ENCODE assay signal across 9 cellular contexts in genomic region chr7:46145412-46145811, GRCh38.
DNase-seq lines count a peak whose midpoint lies in the region; ATAC-seq, FAIRE-seq and TF ChIP-seq lines count a peak whose summit lies in the region.
"Had no signal": no experiment of that assay in that cellular context is flagged by ENCODE, and none has a peak within 500 bp of the region (broad histone marks: within the 10 kb centered on the region; RNA-seq: fewer than 3 reads in every experiment).

No MANE protein-coding gene starts in this region.

- H3K27me3 ChIP-seq in SJSA1 (replicated peaks) (no peaks in the 10 kb centered on the region), foreskin keratinocyte (no peaks in the 10 kb centered on the region), pancreas (no peaks in the 10 kb centered on the region)

- TF ChIP-seq POLR2A in lower leg skin (IDR thresholded peaks at IDR 0.05), result no peak

- H3K36me3 ChIP-seq in SJSA1, result no peaks in the 10 kb centered on the region
- H3K36me3 ChIP-seq in pancreas, result no peaks in the 10 kb centered on the region

- intact Hi-C loops in pancreas (cut with DNase I), result no loop called here
- intact Hi-C loops in lower leg skin (cut with DNase I; ENCODE audit: low total_unique reads), result no loop called here

- TF ChIP-seq CTCF in foreskin keratinocyte (conservative IDR thresholded peaks at IDR 0.05) (no peak), pancreas (IDR thresholded peaks at IDR 0.05) (no peak), lower leg skin (IDR thresholded peaks at IDR 0.05) (no peak)

- peak; percentile 95 to 97 for DNase-seq in SJSA1 (ENCODE audit: low read depth in 1 of 2, low spot score in 2 of 2)
- DNase-seq in foreskin keratinocyte, result peak; percentile 89 to 96
- DNase-seq in pancreas, result peak in 2 of 6 donors; percentile 34 to 51
- no peak for DNase-seq in NCI-H748 (lab: John Stamatoyannopoulos, UW; ENCODE audit: unreplicated experiment)
- DNase-seq in lower leg skin (ENCODE audit: low spot score in 2 of 2), result no peak
- no peak for DNase-seq in RPMI8226
- DNase-seq: NCI-H1105 had no signal

- H3K9me3 ChIP-seq in SJSA1 (replicated peaks) (no peaks in the 10 kb centered on the region), pancreas (no peaks in the 10 kb centered on the region)

- H3K27ac ChIP-seq in SJSA1 (peak overlapping the region; percentile 98), foreskin keratinocyte (no peak overlapping the region), pancreas (no peak overlapping the region)

- FAIRE-seq in G401.6 (lab: Jason Lieb, UNC) (peak; percentile 98), pancreas (lab: Jason Lieb, UNC) (no peak)

- ATAC-seq in foreskin keratinocyte, result peak; percentile 57
- peak; percentile 47 to 82 (median 62) for ATAC-seq in pancreas
- ATAC-seq in HG03039 (IDR thresholded peaks at IDR 0.05; ENCODE audit: unreplicated experiment), result no peak

- 13 to 21% methylated on average over 2 of the region's 2 CpGs for WGBS in pancreas, 2 donors
- 56 to 58% methylated on average over 2 of the region's 2 CpGs for WGBS in lower leg skin, 2 donors

- no peak overlapping the region for H3K4me3 ChIP-seq in SJSA1
- H3K4me3 ChIP-seq in pancreas, result no peak overlapping the region
- H3K4me3 ChIP-seq in lower leg skin (ENCODE audit: low read depth, poor library complexity, severe bottlenecking), result no peak overlapping the region

- peaks cover 43% of the 10 kb centered on the region for H3K4me1 ChIP-seq in SJSA1 (replicated peaks)
- no peaks in the 10 kb centered on the region for H3K4me1 ChIP-seq in foreskin keratinocyte
- no peaks in the 10 kb centered on the region for H3K4me1 ChIP-seq in pancreas

Comparison
In these comparisons a context has a peak if more than half of its experiments do, and no peak if none do; other contexts are left out.
1. DNase-seq: peak in SJSA1 (2 of 2) and foreskin keratinocyte (2 of 2); none in NCI-H748 (single experiment), lower leg skin (0 of 2) and RPMI8226 (single experiment).